10 cellular contexts compared by ENCODE assay signal in genomic region chr13:99859178-99860177, GRCh38.
A peak's percentile ranks its signal among the peaks of the same experiment; 100 is the strongest.
DNase-seq lines count a peak whose midpoint lies in the region; ATAC-seq and TF ChIP-seq lines count a peak whose summit lies in the region.
"Had no signal": no experiment of that assay in that cellular context is flagged by ENCODE, and none has a peak within 500 bp of the region (broad histone marks: within the 10 kb centered on the region; RNA-seq: fewer than 3 reads in every experiment).

No MANE protein-coding gene starts in this region.

- H3K4me3 Mint-ChIP-seq in CD8-positive, alpha-beta memory T cell = peak overlapping the region in 6 of 7 donors; percentile 44 to 78 (median 50)

- WGBS in esophagus muscularis mucosa = 92% methylated on average over 18 of the region's 18 CpGs
- WGBS in upper lobe of left lung, 2 donors = 89 to 92% methylated on average over 18 of the region's 18 CpGs

- H3K4me3 ChIP-seq in CD8-positive, alpha-beta memory T cell (ENCODE audit: low read length) = no peak overlapping the region
- H3K4me3 ChIP-seq in esophagus muscularis mucosa (no peak overlapping the region), foreskin fibroblast (ENCODE audit: low read depth in 1 of 2, low read length in 2 of 2) (no peak overlapping the region), upper lobe of left lung (no peak overlapping the region), lower lobe of right lung (no peak overlapping the region)
- H3K4me3 ChIP-seq: cardiac muscle cell had no signal

- H3K9me3 Mint-ChIP-seq in CD8-positive, alpha-beta memory T cell = no peaks in the 10 kb centered on the region

- ATAC-seq in GM21529 (IDR thresholded peaks at IDR 0.05; ENCODE audit: unreplicated experiment) = peak; percentile 86
- ATAC-seq in upper lobe of left lung (ENCODE audit: low FRiP score in 2 of 2) = no peak
- no peak for ATAC-seq in lower lobe of right lung

- H3K4me1 Mint-ChIP-seq in CD8-positive, alpha-beta memory T cell = peaks cover 26 to 37% (median 32%) of the 10 kb centered on the region in 3 donors

- no peak overlapping the region for H3K27ac ChIP-seq in CD8-positive, alpha-beta memory T cell (ENCODE audit: low read depth, low read length)
- H3K27ac ChIP-seq in esophagus muscularis mucosa (replicated peaks in 1 of 4) = no peak overlapping the region
- no peak overlapping the region for H3K27ac ChIP-seq in upper lobe of left lung
- H3K27ac ChIP-seq in lower lobe of right lung = no peak overlapping the region
- H3K27ac ChIP-seq: cardiac muscle cell had no signal

- no peaks in the 10 kb centered on the region for H3K27me3 ChIP-seq in CD8-positive, alpha-beta memory T cell (ENCODE audit: insufficient read depth, low read length, poor library complexity, severe bottlenecking)
- no peaks in the 10 kb centered on the region for H3K27me3 ChIP-seq in esophagus muscularis mucosa
- H3K27me3 ChIP-seq in upper lobe of left lung = no peaks in the 10 kb centered on the region
- H3K27me3 ChIP-seq in lower lobe of right lung (ENCODE audit: low read depth) = no peaks in the 10 kb centered on the region
- H3K27me3 ChIP-seq: cardiac muscle cell had no signal

- TF ChIP-seq EP300 in esophagus muscularis mucosa (IDR thresholded peaks at IDR 0.05) (no peak), upper lobe of left lung (IDR thresholded peaks at IDR 0.05) (no peak)

- TF ChIP-seq CTCF in esophagus muscularis mucosa (IDR thresholded peaks at IDR 0.05) = no peak
- TF ChIP-seq CTCF in foreskin fibroblast (IDR thresholded peaks at IDR 0.05; ENCODE audit: low read depth, low read length) = no peak
- TF ChIP-seq CTCF in upper lobe of left lung (IDR thresholded peaks at IDR 0.05) = no peak
- TF ChIP-seq CTCF in lower lobe of right lung (IDR thresholded peaks at IDR 0.05) = no peak

- peaks cover 0 to 2% of the 10 kb centered on the region in 2 donors for H3K27me3 Mint-ChIP-seq in CD8-positive, alpha-beta memory T cell

- peak overlapping the region in 7 of 8 donors; percentile 0 to 76 (median 61) for H3K27ac Mint-ChIP-seq in CD8-positive, alpha-beta memory T cell

- no peak for TF ChIP-seq POLR2A in esophagus muscularis mucosa (IDR thresholded peaks at IDR 0.05; ENCODE audit: low read depth)
- no peak for TF ChIP-seq POLR2A in upper lobe of left lung (IDR thresholded peaks at IDR 0.05)

- CTCF ChIA-PET in CD8-positive, alpha-beta memory T cell (lab: Charles Lee) = no interaction called here

- peak in 2 of 5 donors; percentile 6 to 51 for DNase-seq in CD8-positive, alpha-beta memory T cell
- DNase-seq in NCI-H748 treated with DMSO at 0.1 percent for 48 hours (lab: John Stamatoyannopoulos, UW) (peak; percentile 61), esophagus muscularis mucosa (ENCODE audit: extremely low spot score) (peak; percentile 84), foreskin fibroblast (no peak), upper lobe of left lung (no peak), NCI-H510A (lab: John Stamatoyannopoulos, UW) (no peak), lower lobe of right lung (no peak)
- DNase-seq: NCI-H226 had no signal

- POLR2A ChIA-PET in CD8-positive, alpha-beta memory T cell (lab: Charles Lee) = interaction anchor here (0.5 kb wide), 1 partner anchor 375 kb away, joined by 4 read pairs; no protein-coding TSS in a partner anchor

- peaks cover 16% of the 10 kb centered on the region for H3K4me1 ChIP-seq in CD8-positive, alpha-beta memory T cell (ENCODE audit: insufficient read depth, low read length)
- H3K4me1 ChIP-seq in esophagus muscularis mucosa (no peaks in the 10 kb centered on the region), upper lobe of left lung (no peaks in the 10 kb centered on the region), lower lobe of right lung (no peaks in the 10 kb centered on the region)

- no peaks in the 10 kb centered on the region for H3K36me3 ChIP-seq in CD8-positive, alpha-beta memory T cell (ENCODE audit: insufficient read depth, low read length)
- H3K36me3 ChIP-seq in esophagus muscularis mucosa = peaks cover 0 to 4% (median 0%) of the 10 kb centered on the region in 4 donors
- H3K36me3 ChIP-seq in upper lobe of left lung = no peaks in the 10 kb centered on the region
- H3K36me3 ChIP-seq in lower lobe of right lung = no peaks in the 10 kb centered on the region
- H3K36me3 ChIP-seq: cardiac muscle cell had no signal

- no peaks in the 10 kb centered on the region for H3K9me3 ChIP-seq in CD8-positive, alpha-beta memory T cell (ENCODE audit: low read length)
- no peaks in the 10 kb centered on the region for H3K9me3 ChIP-seq in esophagus muscularis mucosa
- no peaks in the 10 kb centered on the region for H3K9me3 ChIP-seq in upper lobe of left lung
- H3K9me3 ChIP-seq in lower lobe of right lung = no peaks in the 10 kb centered on the region

- intact Hi-C loops in esophagus muscularis mucosa (cut with DNase I) (no loop called here), lower lobe of right lung (cut with DNase I) (no loop called here)

- peaks cover 5 to 8% (median 6%) of the 10 kb centered on the region in 3 donors for H3K36me3 Mint-ChIP-seq in CD8-positive, alpha-beta memory T cell

Comparison
In these comparisons a context has a peak if more than half of its experiments do, and no peak if none do; other contexts are left out.
1. DNase-seq: peak in NCI-H748 treated with DMSO at 0.1 percent for 48 hours (single experiment) and esophagus muscularis mucosa (single experiment); none in foreskin fibroblast (0 of 2), upper lobe of left lung (0 of 2), NCI-H510A (single experiment) and lower lobe of right lung (single experiment).